ENCODE assay signal across 29 cellular contexts in the genomic region with DNA sequence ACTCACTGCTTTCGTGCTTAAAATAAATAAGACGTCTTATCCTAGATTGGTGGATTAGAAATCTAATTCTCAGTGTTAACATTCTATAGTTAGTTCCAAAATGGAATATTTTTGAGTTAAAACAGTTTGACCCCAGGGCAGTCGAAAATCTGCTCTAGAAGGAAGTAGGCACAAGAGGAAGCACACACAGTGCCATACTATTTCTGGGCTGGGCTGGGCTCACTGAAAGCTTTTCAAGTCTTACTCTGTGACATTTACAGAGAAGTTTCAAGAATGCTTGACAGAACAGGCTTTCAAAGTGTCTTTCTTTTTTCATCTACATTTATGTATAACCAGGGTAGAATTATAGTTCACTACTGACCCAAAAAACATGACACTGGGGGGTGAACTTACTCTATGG.
"Had no signal": no experiment of that assay in that cellular context is flagged by ENCODE, and none has a peak within 500 bp of the region (broad histone marks: within the 10 kb centered on the region; RNA-seq: fewer than 3 reads in every experiment).

No MANE protein-coding gene starts in this region.

- H3K36me3 Mint-ChIP-seq: activated naive CD4-positive, alpha-beta T cell treated with anti-CD3 and anti-CD28 coated beads, Interleukin-2, amount 50 U/mL, for 72 hours had no signal

- H3K27me3 ChIP-seq: ascending aorta, body of pancreas, MG63 had no signal

- H3K27ac ChIP-seq: ascending aorta, body of pancreas, SK-N-MC, WERI-Rb-1 had no signal

- DNase-seq: activated CD4-positive, alpha-beta T cell treated with anti-CD3 and anti-CD28 coated beads for 36 hours; activated CD8-positive, alpha-beta memory T cell treated with anti-CD3 and anti-CD28 coated beads, Interleukin-2, amount 50 U/mL, for 48 hours; activated CD8-positive, alpha-beta T cell treated with anti-CD3 and anti-CD28 coated beads, Interleukin-2, amount 10 ng/mL, durations not matched to agents 7 days and 5 days; activated effector memory CD4-positive, alpha-beta T cell treated with Interleukin-2 at 50 U/mL for 16 hours; activated naive CD4-positive, alpha-beta T cell; activated naive CD8-positive, alpha-beta T cell treated with anti-CD3 and anti-CD28 coated beads, Interleukin-2, amount 50 U/mL, for 24 hours; activated T-cell treated with anti-CD3 and anti-CD28 coated beads, Interleukin-2, amount 50 U/mL, for 1 hour; amniotic stem cell; body of pancreas; central memory CD4-positive, alpha-beta T cell; KBM-7; MG63; NCI-H1048; NCI-H146; NCI-H187 treated with DMSO at 0.1 percent for 48 hours; NCI-H2081 treated with DMSO at 0.1 percent for 48 hours; NCI-H446 treated with DMSO at 0.1 percent for 48 hours; NCI-H524 treated with DMSO at 0.1 percent for 48 hours; NCI-H774; OCI-M1; RPMI8226; T-helper 1 cell; WERI-Rb-1 had no signal

- FAIRE-seq: bronchial epithelial cell had no signal

- H3K36me3 ChIP-seq: ascending aorta, MG63, WERI-Rb-1 had no signal

- H3K4me1 ChIP-seq: ascending aorta, body of pancreas had no signal

- H3K9me3 ChIP-seq: ascending aorta, body of pancreas, MG63 had no signal

- H3K9me3 Mint-ChIP-seq: activated naive CD4-positive, alpha-beta T cell treated with anti-CD3 and anti-CD28 coated beads, Interleukin-2, amount 50 U/mL, for 72 hours; activated naive CD8-positive, alpha-beta T cell treated with anti-CD3 and anti-CD28 coated beads, Interleukin-2, amount 50 U/mL, for 24 hours had no signal

- H3K4me3 ChIP-seq: ascending aorta, body of pancreas, MG63, SK-N-MC had no signal

- ATAC-seq: activated CD4-positive, alpha-beta T cell treated with anti-CD3 and anti-CD28 coated beads for 36 hours; activated CD8-positive, alpha-beta T cell treated with anti-CD3 and anti-CD28 coated beads, Interleukin-2, amount 10 ng/mL, durations not matched to agents 7 days and 5 days; activated naive CD4-positive, alpha-beta T cell treated with anti-CD3 and anti-CD28 coated beads, Interleukin-2, amount 50 U/mL, for 72 hours; activated naive CD8-positive, alpha-beta T cell treated with anti-CD3 and anti-CD28 coated beads, Interleukin-2, amount 50 U/mL, for 24 hours; body of pancreas; Panc1; Right ventricle myocardium inferior had no signal

- H3K4me1 Mint-ChIP-seq: activated CD4-positive, alpha-beta T cell treated with anti-CD3 and anti-CD28 coated beads for 36 hours; activated naive CD8-positive, alpha-beta T cell treated with anti-CD3 and anti-CD28 coated beads, Interleukin-2, amount 50 U/mL, for 24 hours had no signal

- H3K27ac Mint-ChIP-seq: activated CD4-positive, alpha-beta T cell treated with anti-CD3 and anti-CD28 coated beads for 36 hours; activated CD8-positive, alpha-beta T cell treated with anti-CD3 and anti-CD28 coated beads, Interleukin-2, amount 10 ng/mL, durations not matched to agents 7 days and 5 days; activated naive CD4-positive, alpha-beta T cell treated with anti-CD3 and anti-CD28 coated beads, Interleukin-2, amount 50 U/mL, for 72 hours; activated naive CD8-positive, alpha-beta T cell treated with anti-CD3 and anti-CD28 coated beads, Interleukin-2, amount 50 U/mL, for 24 hours had no signal

- H3K4me3 Mint-ChIP-seq: activated CD4-positive, alpha-beta T cell treated with anti-CD3 and anti-CD28 coated beads for 36 hours; activated CD8-positive, alpha-beta T cell treated with anti-CD3 and anti-CD28 coated beads, Interleukin-2, amount 10 ng/mL, durations not matched to agents 7 days and 5 days; activated naive CD8-positive, alpha-beta T cell treated with anti-CD3 and anti-CD28 coated beads, Interleukin-2, amount 50 U/mL, for 24 hours had no signal
